20 cellular contexts compared by ENCODE assay signal in the genomic region with DNA sequence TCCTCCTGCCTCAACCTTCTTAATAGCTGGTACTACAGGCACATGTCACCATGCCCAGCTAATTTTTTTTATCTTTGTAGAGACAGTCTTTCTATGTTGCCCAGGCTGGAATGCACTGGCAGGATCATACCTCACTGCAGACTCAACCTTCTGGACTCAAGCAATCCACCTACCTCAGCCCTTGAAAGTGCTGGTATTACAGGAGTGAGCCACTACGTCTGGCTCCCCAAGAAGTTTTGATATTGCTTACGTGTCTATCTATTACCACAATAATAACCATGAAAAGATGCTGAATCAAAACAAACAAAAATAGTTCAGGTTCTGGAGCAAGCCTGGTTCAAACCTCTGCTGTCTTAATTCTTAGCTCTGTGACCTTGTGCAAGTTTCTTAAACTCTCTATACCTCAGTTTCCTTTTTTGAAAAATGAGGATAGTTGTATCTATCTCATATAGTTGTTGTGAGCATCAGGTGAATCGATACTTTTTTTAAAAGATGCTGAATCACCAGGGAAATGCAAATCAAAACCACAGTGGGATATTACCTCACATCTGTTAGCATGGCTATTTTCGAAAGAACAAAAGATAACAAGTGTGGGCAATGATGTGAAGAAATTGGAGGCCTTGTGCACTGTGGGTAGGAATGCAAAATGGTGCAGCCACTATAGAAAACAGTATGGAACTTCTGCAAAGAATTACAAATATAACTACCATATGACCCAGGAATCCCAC. TPM values are rescaled to one million over a fixed set of nuclear protein-coding genes. Genes with fewer than 3 reads are reported as not detected.
DNase-seq lines count a peak whose midpoint lies in the region; ATAC-seq, FAIRE-seq and TF ChIP-seq lines count a peak whose summit lies in the region.
"Had no signal": no experiment of that assay in that cellular context is flagged by ENCODE, and none has a peak within 500 bp of the region (broad histone marks: within the 10 kb centered on the region; RNA-seq: fewer than 3 reads in every experiment).

No MANE protein-coding gene starts in this region.

- no peaks in the 10 kb centered on the region for H4K20me1 ChIP-seq in GM12878 (ENCODE audit: control insufficient read depth, insufficient read depth)

- TF ChIP-seq POLR2A in GM12878 (IDR thresholded peaks at IDR 0.05; ENCODE audit: low read depth, low read length) = no peak

- intact Hi-C loops in GM12878 (cut with micrococcal nuclease; ENCODE audit: unreplicated experiment) = no loop called here
- intact Hi-C loops in tibial artery (cut with DNase I; ENCODE audit: low total_unique reads) = no loop called here

- no peaks in the 10 kb centered on the region for H3K79me2 ChIP-seq in GM12878 (ENCODE audit: control insufficient read depth, insufficient read depth, low read length)

- no peaks in the 10 kb centered on the region for H3K36me3 ChIP-seq in GM12878 (ENCODE audit: control insufficient read depth in 2 of 2, insufficient read depth in 2 of 2, low read length in 1 of 2)
- no peaks in the 10 kb centered on the region for H3K36me3 ChIP-seq in tibial artery
- H3K36me3 ChIP-seq: BE2C had no signal

- ATAC-seq in GM18867 (IDR thresholded peaks at IDR 0.05; ENCODE audit: unreplicated experiment) (peak; percentile 67), HG03439 (IDR thresholded peaks at IDR 0.05; ENCODE audit: unreplicated experiment) (peak; percentile 54), GM12878 (peak; percentile 97)
- ATAC-seq: K562, Panc1, Right ventricle myocardium inferior, SK-N-SH treated with all-trans-retinoic acid at 6 μM for 48 hours, T-helper 17 cell had no signal

- peak; percentile 74 for DNase-seq in GM12865 (ENCODE audit: low read depth)
- DNase-seq in GM12878 (ENCODE audit: low read depth, low spot score) = peak; percentile 65
- DNase-seq in tibial artery = no peak
- no peak for DNase-seq in stimulated activated CD4-positive, alpha-beta T cell treated with anti-CD3 and anti-CD28 coated beads, Interleukin-4, amount 100 ng/mL, for 4 hours
- no peak for DNase-seq in germinal center (ENCODE audit: low spot score)
- DNase-seq: BE2C, H7, NCI-H1105, NCI-H1694 treated with DMSO at 0.1 percent for 48 hours, NCI-H69, T-helper 17 cell had no signal

- H3K27ac ChIP-seq in GM12878 (ENCODE audit: control insufficient read depth, insufficient read depth) (peak overlapping the region; percentile 68), tibial artery (no peak overlapping the region)

- in situ Hi-C loops in GM12878 (cut with MboI) = no loop called here

- H3K9ac ChIP-seq in GM12878 (ENCODE audit: control insufficient read depth, insufficient read depth, low read length) = no peak overlapping the region

- 3% methylated on average over 4 of the region's 4 CpGs for WGBS in GM12878 (ENCODE audit: insufficient coverage, insufficient replicate concordance, low lambda C conversion rate, missing lambda C conversion rate)

- POLR2A ChIA-PET in GM12878 (lab: Charles Lee) = interaction anchor here (1.1 to 1.4 kb wide), 2 partner anchors 59 to 84 kb away, joined by 4 to 6 read pairs; no protein-coding TSS in a partner anchor

- H2AFZ ChIP-seq in GM12878 (ENCODE audit: control insufficient read depth, low read depth, low read length) = peak overlapping the region; percentile 35; the same call in 1 of the 2 replicates

- TF ChIP-seq CTCF in GM12865 (IDR thresholded peaks at IDR 0.05; ENCODE audit: insufficient read depth, low read depth, low read length, missing control alignments) (no peak), GM12878 (IDR thresholded peaks at IDR 0.05 in 2 of 3, conservative IDR thresholded peaks at IDR 0.05 in 1 of 3; ENCODE audit: control insufficient read depth in 2 of 3, extremely low read depth in 1 of 3, insufficient read depth in 1 of 3, low read depth in 3 of 3, low read length in 3 of 3) (no peak), tibial artery (IDR thresholded peaks at IDR 0.05) (no peak)

- no peaks in the 10 kb centered on the region for H3K27me3 ChIP-seq in GM12878 (replicated peaks in 1 of 2; ENCODE audit: control insufficient read depth in 2 of 2, insufficient read depth in 2 of 2, low read length in 1 of 2)
- peaks cover 0 to 11% of the 10 kb centered on the region in 2 donors for H3K27me3 ChIP-seq in tibial artery

- no peak for TF ChIP-seq RAD21 in GM12878 (IDR thresholded peaks at IDR 0.05; ENCODE audit: insufficient read depth, low read depth, low read length)

- CTCF ChIA-PET in GM12878 (lab: Yijun Ruan, JAX) = interaction anchor here (0.7 to 3.3 kb wide), 9 partner anchors 8 to 88 kb away, joined by 3 to 14 read pairs (median 4); no protein-coding TSS in a partner anchor

- peak overlapping the region; percentile 70 for H3K4me2 ChIP-seq in GM12878 (ENCODE audit: control insufficient read depth, insufficient read depth)

- H3K4me3 ChIP-seq in GM12865 (ENCODE audit: low read depth, low read length) (no peak overlapping the region), GM12878 (peak overlapping the region; percentile 15; the same call in 1 of the 2 replicates), tibial artery (no peak overlapping the region)
- H3K4me3 ChIP-seq: K562 had no signal

- FAIRE-seq in GM12878 (lab: Jason Lieb, UNC) = peak; percentile 84
- FAIRE-seq: HTR-8/SVneo, K562 had no signal

- TF ChIP-seq EP300 in GM12878 (IDR thresholded peaks at IDR 0.05; ENCODE audit: borderline replicate concordance in 1 of 2, control insufficient read depth in 1 of 2, low read depth in 2 of 2, low read length in 2 of 2) = peak; percentile 30 to 65; a peak in 3 of 4 replicates

- SMC1A ChIA-PET in GM12878 (lab: Charles Lee; ENCODE audit: uncharacterized antibody, unreplicated experiment) = interaction anchor here (0.9 to 3.6 kb wide), 6 partner anchors 9 to 84 kb away, joined by 3 to 15 read pairs (median 8); no protein-coding TSS in a partner anchor

- H3K4me1 ChIP-seq in GM12878 (ENCODE audit: control insufficient read depth, insufficient read depth, low read length) (peaks cover 22% of the 10 kb centered on the region), tibial artery (no peaks in the 10 kb centered on the region)
- H3K4me1 ChIP-seq: BE2C had no signal

- H3K9me3 ChIP-seq in GM12878 (replicated peaks; ENCODE audit: control insufficient read depth, insufficient read depth, low read length) (peaks cover 2% of the 10 kb centered on the region; the same call in 1 of the 3 replicates), tibial artery (no peaks in the 10 kb centered on the region)

- no TSS peak for BruUV-seq in GM12878 (replicated peaks; lab: Mats Ljungman, UMichigan)

- RAD21 ChIA-PET in GM12878 (lab: Charles Lee; ENCODE audit: unreplicated experiment) = interaction anchor here (1.0 to 2.2 kb wide), 3 partner anchors 59 to 85 kb away, joined by 4 to 6 read pairs (median 5); no protein-coding TSS in a partner anchor

RNA-seq across cellular contexts. Expression of gene LEUTX, which starts 19.0 kb away (rescaled TPM):
- not detected in 2 replicates for total RNA-seq in GM12878 (2013; cell fraction: nucleolus; rRNA removed)
- not detected in 2 replicates for total RNA-seq in GM12878 (2014; rRNA removed)
- total RNA-seq in GM12878 (2014; rRNA removed; fragmentation: Illumina TruSeq; extraction: Trizol) = not detected in 2 replicates
- total RNA-seq in GM12878 (2021) = not detected in 2 replicates
- polyA plus RNA-seq in GM12878 (2011; ENCODE audit: low read depth) = not detected
- not detected in 2 replicates for polyA plus RNA-seq in GM12878 (2011; rRNA removed)
- polyA plus RNA-seq in GM12878 (2011; cell fraction: cytosol; rRNA removed) = not detected in 2 replicates
- not detected in 2 replicates for polyA plus RNA-seq in GM12878 (2011; cell fraction: nucleus; rRNA removed)
- 0.27 and 0.39 TPM in 2 replicates for polyA plus RNA-seq in GM12878 (2012)
- 0.46 TPM in 1 of 2 replicates, not detected in the other for polyA plus RNA-seq in GM12878 (2014; fragmentation: Illumina TruSeq; extraction: Trizol)
- under 1 TPM; 0.29 to 0.40 TPM for polyA plus RNA-seq in GM12878 (2014; fragmentation: Nextera tagmentation; extraction: Ambion mirVana)
- 0.33 and 0.91 TPM in 2 replicates for polyA plus RNA-seq in GM12878 (2014; rRNA removed)
- polyA plus RNA-seq in GM12878 (2016; fragmentation: Nextera tagmentation; extraction: Ambion mirVana) = under 1 TPM; 0.39 to 0.44 TPM
- polyA minus RNA-seq in GM12878 (2011; rRNA and poly(A)+ RNA removed) = 0.36 TPM in 1 of 2 replicates, not detected in the other
- not detected in 2 replicates for polyA minus RNA-seq in GM12878 (2011; cell fraction: cytosol; rRNA and poly(A)+ RNA removed)
- not detected in 2 replicates for polyA minus RNA-seq in GM12878 (2011; cell fraction: nucleus; rRNA and poly(A)+ RNA removed)
- total RNA-seq: H7, K562, M059J, Right ventricle myocardium inferior, T-helper 17 cell had no signal
- polyA plus RNA-seq: AG04450, K562 had no signal

RNA-seq across cellular contexts. Expression of gene CLC, which starts 21.8 kb away (rescaled TPM):
- total RNA-seq in GM12878 (2013; cell fraction: nucleolus; rRNA removed) = not detected in 2 replicates
- total RNA-seq in GM12878 (2014; rRNA removed) (not detected in 2 replicates), GM12878 (2014; rRNA removed; fragmentation: Illumina TruSeq; extraction: Trizol) (0.27 TPM in 1 of 2 replicates, not detected in the other), GM12878 (2021) (0.36 TPM in 1 of 2 replicates, not detected in the other)
- 4.4 TPM for polyA plus RNA-seq in GM12878 (2011; ENCODE audit: low read depth)
- polyA plus RNA-seq in GM12878 (2011; rRNA removed) (0.31 TPM in 1 of 2 replicates, not detected in the other), GM12878 (2014; fragmentation: Illumina TruSeq; extraction: Trizol) (0.35 TPM in 1 of 2 replicates, not detected in the other), GM12878 (2014; fragmentation: Nextera tagmentation; extraction: Ambion mirVana) (under 1 TPM; 0.18 to 0.21 TPM), GM12878 (2014; rRNA removed) (0.29 TPM in 1 of 2 replicates, not detected in the other), GM12878 (2016; fragmentation: Nextera tagmentation; extraction: Ambion mirVana) (not detected)
- polyA plus RNA-seq in GM12878 (2011; cell fraction: cytosol; rRNA removed) = 0.27 and 0.55 TPM in 2 replicates
- polyA plus RNA-seq in GM12878 (2011; cell fraction: nucleus; rRNA removed) = 0.22 TPM in 1 of 2 replicates, not detected in the other
- 1.8 and 2.9 TPM in 2 replicates for polyA plus RNA-seq in GM12878 (2012)
- polyA minus RNA-seq in GM12878 (2011; rRNA and poly(A)+ RNA removed) = not detected in 2 replicates
- not detected in 2 replicates for polyA minus RNA-seq in GM12878 (2011; cell fraction: cytosol; rRNA and poly(A)+ RNA removed)
- polyA minus RNA-seq in GM12878 (2011; cell fraction: nucleus; rRNA and poly(A)+ RNA removed) = not detected in 2 replicates
- total RNA-seq: H7, M059J, Right ventricle myocardium inferior had no signal
- polyA plus RNA-seq: AG04450 had no signal

RNA-seq across cellular contexts. Expression of gene LGALS14, which starts 55.3 kb away (rescaled TPM):
- 0.81 TPM in 1 of 2 replicates, not detected in the other for total RNA-seq in GM12878 (2013; cell fraction: nucleolus; rRNA removed)
- total RNA-seq in GM12878 (2014; rRNA removed) (6.9 and 9.0 TPM in 2 replicates), GM12878 (2014; rRNA removed; fragmentation: Illumina TruSeq; extraction: Trizol) (5.2 and 6.2 TPM in 2 replicates), GM12878 (2021) (4.9 and 6.6 TPM in 2 replicates)
- polyA plus RNA-seq in GM12878 (2011; ENCODE audit: low read depth) = 39.7 TPM
- polyA plus RNA-seq in GM12878 (2011; rRNA removed) (9.3 and 12.2 TPM in 2 replicates), GM12878 (2014; fragmentation: Illumina TruSeq; extraction: Trizol) (8.1 and 8.5 TPM in 2 replicates), GM12878 (2014; fragmentation: Nextera tagmentation; extraction: Ambion mirVana) (10 to 100 TPM; 21.0 to 34.6 TPM), GM12878 (2014; rRNA removed) (5.2 and 7.6 TPM in 2 replicates), GM12878 (2016; fragmentation: Nextera tagmentation; extraction: Ambion mirVana) (1 to 10 TPM; 5.1 to 6.2 TPM)
- polyA plus RNA-seq in GM12878 (2011; cell fraction: cytosol; rRNA removed) = 6.7 and 7.4 TPM in 2 replicates
- 2.0 and 5.1 TPM in 2 replicates for polyA plus RNA-seq in GM12878 (2011; cell fraction: nucleus; rRNA removed)
- polyA plus RNA-seq in GM12878 (2012) = 23.9 and 27.5 TPM in 2 replicates
- 5.9 and 10.5 TPM in 2 replicates for polyA minus RNA-seq in GM12878 (2011; rRNA and poly(A)+ RNA removed)
- 2.6 TPM in 1 of 2 replicates, not detected in the other for polyA minus RNA-seq in GM12878 (2011; cell fraction: cytosol; rRNA and poly(A)+ RNA removed)
- polyA minus RNA-seq in GM12878 (2011; cell fraction: nucleus; rRNA and poly(A)+ RNA removed) = 1.2 TPM in 1 of 2 replicates, not detected in the other
- total RNA-seq: H7, K562, M059J, Right ventricle myocardium inferior, T-helper 17 cell had no signal
- polyA plus RNA-seq: AG04450, K562 had no signal

Comparison
In these comparisons a context has a peak if more than half of its experiments do, and no peak if none do; other contexts are left out.
1. DNase-seq: peak in GM12865 (single experiment) and GM12878 (single experiment); none in tibial artery (0 of 2), stimulated activated CD4-positive, alpha-beta T cell treated with anti-CD3 and anti-CD28 coated beads, Interleukin-4, amount 100 ng/mL, for 4 hours (0 of 2) and germinal center (single experiment).
2. Peak in every context shown above with its lines, with median percentiles within 50 percentile points of each other: ATAC-seq.